8 cellular contexts compared by ENCODE assay signal in genomic region chr7:149497467-149498261, GRCh38. TPM values are rescaled to one million over a fixed set of nuclear protein-coding genes. Genes with fewer than 3 reads are reported as not detected.
DNase-seq lines count a peak whose midpoint lies in the region; ATAC-seq and TF ChIP-seq lines count a peak whose summit lies in the region.

TSS of gene ZNF746 (minus strand) at chr7:149497809. CDS start at chr7:149497536, 273 bp downstream.

- H3K27me3 ChIP-seq in kidney epithelial cell (ENCODE audit: control insufficient read depth, insufficient read depth, low read length) = peaks cover 4% of the 10 kb centered on the region

- DNase-seq in ACHN (peak; percentile 93), NCI-H2171 (lab: John Stamatoyannopoulos, UW) (peak; percentile 66), cerebellar cortex (ENCODE audit: low spot score) (peak; percentile 76), kidney epithelial cell (ENCODE audit: low read depth) (peak; percentile 35)
- peak; percentile 89 for DNase-seq in stimulated activated CD4-positive, alpha-beta T cell treated with anti-CD3 and anti-CD28 coated beads, Interleukin-15, amount 100 ng/mL, for 24 hours

- ATAC-seq in GM18517 (IDR thresholded peaks at IDR 0.05; ENCODE audit: unreplicated experiment) (peak; percentile 92), HG03039 (IDR thresholded peaks at IDR 0.05; ENCODE audit: unreplicated experiment) (peak; percentile 95)
- ATAC-seq in activated CD4-positive, CD25-positive, alpha-beta regulatory T cell treated with anti-CD3 and anti-CD28 coated beads, Interleukin-2, amount 50 U/mL, for 24 hours = peak; percentile 94 to 95

- H3K4me3 ChIP-seq in kidney epithelial cell (ENCODE audit: low read depth, low read length) = peak within 1 kb of the TSS; percentile 59

- in situ Hi-C loops in ACHN (cut with HindIII; ENCODE audit: low pct_ligation_motif_present, low pct_unique_long_range_greater_than_20kb, low sequenced_read_pairs) = no loop called here

- peaks cover 1% of the 10 kb centered on the region for H3K36me3 ChIP-seq in kidney epithelial cell (ENCODE audit: control insufficient read depth, insufficient read depth, low read length)

- peak; percentile 32 for TF ChIP-seq CTCF in kidney epithelial cell (IDR thresholded peaks at IDR 0.05; ENCODE audit: insufficient read depth, low read length, poor library complexity, severe bottlenecking)

RNA-seq across cellular contexts. Expression of gene ZNF746, which starts in this region (rescaled TPM):
- 24.2 and 30.3 TPM in 2 replicates for total RNA-seq in kidney epithelial cell

Comparison
In these comparisons a context has a peak if more than half of its experiments do, and no peak if none do; other contexts are left out.
1. Peak in every context shown above with its lines: DNase-seq, ATAC-seq and H3K4me3 ChIP-seq.
2. DNase-seq: peak in every context shown above with its lines; median percentile 93 in ACHN; 89 in stimulated activated CD4-positive, alpha-beta T cell treated with anti-CD3 and anti-CD28 coated beads, Interleukin-15, amount 100 ng/mL, for 24 hours; 76 in cerebellar cortex; 66 in NCI-H2171; 35 in kidney epithelial cell.